Comparison of ENCODE assay signal across 8 cellular contexts in genomic region chr10:91190876-91191580, GRCh38. TPM values are rescaled to one million over a fixed set of nuclear protein-coding genes. Genes with fewer than 3 reads are reported as not detected.
DNase-seq lines count a peak whose midpoint lies in the region; ATAC-seq, FAIRE-seq and TF ChIP-seq lines count a peak whose summit lies in the region.

No MANE protein-coding gene starts in this region.

- no peaks in the 10 kb centered on the region for H3K79me2 ChIP-seq in Karpas-422 (ENCODE audit: low read length)

- in situ Hi-C loops in GM13977 (cut with MboI; ENCODE audit: low pct_unique_long_range_greater_than_20kb, low sequenced_read_pairs, unreplicated experiment) = no loop called here

- H3K9ac ChIP-seq in Karpas-422 (ENCODE audit: low read length) = no peak overlapping the region

- no peaks in the 10 kb centered on the region for H4K20me1 ChIP-seq in Karpas-422 (ENCODE audit: insufficient read depth, low read depth, low read length)

- FAIRE-seq in frontal cortex (lab: Jason Lieb, UNC) = peak; percentile 50

- H2AFZ ChIP-seq in Karpas-422 (ENCODE audit: low read length) = no peak overlapping the region

- no peak overlapping the region for H3K27ac ChIP-seq in Karpas-422 (ENCODE audit: low read length)

- peak; percentile 77 for ATAC-seq in GM21381 (IDR thresholded peaks at IDR 0.05; ENCODE audit: unreplicated experiment)
- peak; percentile 60 for ATAC-seq in HG03571 (IDR thresholded peaks at IDR 0.05; ENCODE audit: unreplicated experiment)

- no peak overlapping the region for H3K4me2 ChIP-seq in Karpas-422 (ENCODE audit: low read depth, low read length, poor library complexity, severe bottlenecking)

- H3K27me3 ChIP-seq in BE2C = no peaks in the 10 kb centered on the region
- H3K27me3 ChIP-seq in Karpas-422 (ENCODE audit: low read length) = no peaks in the 10 kb centered on the region

- TF ChIP-seq CTCF in BE2C (IDR thresholded peaks at IDR 0.05; ENCODE audit: low read depth, low read length) = no peak
- no peak for TF ChIP-seq CTCF in GM13977 (IDR thresholded peaks at IDR 0.05; ENCODE audit: extremely low read depth, insufficient read depth, missing control alignments)

- H3K4me1 ChIP-seq in BE2C = peaks cover 3% of the 10 kb centered on the region; the same call in 1 of the 2 replicates
- no peaks in the 10 kb centered on the region for H3K4me1 ChIP-seq in Karpas-422 (ENCODE audit: low read length)

- H3K36me3 ChIP-seq in BE2C = no peaks in the 10 kb centered on the region
- no peaks in the 10 kb centered on the region for H3K36me3 ChIP-seq in Karpas-422 (ENCODE audit: insufficient read depth, low read length)

- H3K4me3 ChIP-seq in BE2C (ENCODE audit: low read depth, low read length) = no peak overlapping the region
- no peak overlapping the region for H3K4me3 ChIP-seq in Karpas-422 (ENCODE audit: low read length)

- peak; percentile 15 for DNase-seq in BE2C
- no peak for DNase-seq in frontal cortex (ENCODE audit: low spot score in 2 of 2)
- no peak for DNase-seq in GM13977 (ENCODE audit: low spot score)
- DNase-seq in Karpas-422 = no peak
- no peak for DNase-seq in NCI-H524 (lab: John Stamatoyannopoulos, UW)
- DNase-seq in stimulated activated CD4-positive, alpha-beta T cell treated with anti-CD3 and anti-CD28 coated beads, Interleukin-4, amount 100 ng/mL, for 24 hours = no peak

- H3K9me3 ChIP-seq in BE2C (no peaks in the 10 kb centered on the region), Karpas-422 (ENCODE audit: low read length) (no peaks in the 10 kb centered on the region)

- no peaks in the 10 kb centered on the region for H3K9me2 ChIP-seq in Karpas-422 (replicated peaks; ENCODE audit: insufficient read depth, low read length)

RNA-seq across cellular contexts. Expression of gene PCGF5, which starts 29.4 kb away (rescaled TPM):
- 4.0 TPM for polyA plus RNA-seq in BE2C (2012; ENCODE audit: insufficient read depth, insufficient read length, low read depth)
- 15.5 TPM for total RNA-seq in frontal cortex
- 1.3 and 4.0 TPM in 2 replicates for total RNA-seq in Karpas-422 (2014; rRNA removed; shearing (Covaris generic); ENCODE audit: low replicate concordance)
